8 cellular contexts compared by ENCODE assay signal in the genomic region with DNA sequence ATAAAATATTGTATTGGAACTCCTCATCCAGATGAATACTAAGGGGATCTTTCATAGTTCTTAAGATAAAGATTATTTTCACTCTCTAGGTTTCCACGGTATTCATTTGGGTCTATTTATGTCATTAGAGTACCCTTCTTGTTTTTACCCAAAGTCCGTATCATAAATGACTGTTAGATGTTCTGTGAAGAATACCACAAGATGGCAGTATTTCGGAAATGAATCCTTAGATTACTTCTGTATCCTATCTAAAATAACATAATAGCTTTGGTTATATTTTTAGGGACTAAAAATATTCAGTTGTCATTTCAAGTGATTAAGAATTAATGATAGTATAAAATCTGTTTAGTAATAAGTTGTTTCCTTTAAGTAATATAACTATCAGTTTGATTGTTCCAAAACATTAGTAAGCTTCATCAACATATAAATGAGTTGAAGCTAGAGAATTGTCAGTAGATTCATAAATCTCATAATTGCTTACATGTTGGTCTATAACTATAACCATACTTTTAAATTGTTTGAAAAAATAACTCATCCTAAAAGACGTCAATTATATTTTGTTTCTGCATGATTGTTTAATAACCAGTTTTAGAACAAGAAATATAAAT.
DNase-seq lines count a peak whose midpoint lies in the region; ATAC-seq and TF ChIP-seq lines count a peak whose summit lies in the region.

No MANE protein-coding gene starts in this region.

- H3K27me3 ChIP-seq in colonic mucosa = no peaks in the 10 kb centered on the region

- TF ChIP-seq CTCF in colonic mucosa (IDR thresholded peaks at IDR 0.05) = no peak

- H3K9ac ChIP-seq in colonic mucosa (ENCODE audit: low read depth in 2 of 2, low read length in 2 of 2) = no peak overlapping the region

- peak; percentile 66 for DNase-seq in NCI-H82 (lab: John Stamatoyannopoulos, UW)
- DNase-seq in dedifferentiated amniotic fluid mesenchymal stem cell (ENCODE audit: extremely low spot score) = peak; percentile 65
- peak; percentile 10 for DNase-seq in non-pigmented ciliary epithelial cell (ENCODE audit: low read depth)
- no peak for DNase-seq in colonic mucosa
- DNase-seq in NCI-H774 (lab: John Stamatoyannopoulos, UW) = no peak

- no peak overlapping the region for H3K4me3 ChIP-seq in colonic mucosa

- no peaks in the 10 kb centered on the region for H3K9me3 ChIP-seq in colonic mucosa

- intact Hi-C loops in colonic mucosa (cut with DNase I) = loop anchor here (10.0 kb wide), 1 partner anchor 339 kb away; a partner anchor contains a TSS

- no peaks in the 10 kb centered on the region for H3K4me1 ChIP-seq in colonic mucosa

- no peaks in the 10 kb centered on the region for H3K36me3 ChIP-seq in colonic mucosa

- H3K27ac ChIP-seq in colonic mucosa = no peak overlapping the region

- peak; percentile 87 for ATAC-seq in GM18868 (IDR thresholded peaks at IDR 0.05; ENCODE audit: unreplicated experiment)
- peak; percentile 81 for ATAC-seq in HG03378 (IDR thresholded peaks at IDR 0.05; ENCODE audit: unreplicated experiment)
- no peak for ATAC-seq in GM21717 (IDR thresholded peaks at IDR 0.05; ENCODE audit: unreplicated experiment)

Comparison
In these comparisons a context has a peak if more than half of its experiments do, and no peak if none do; other contexts are left out.
1. DNase-seq: peak in NCI-H82 (single experiment), dedifferentiated amniotic fluid mesenchymal stem cell (single experiment) and non-pigmented ciliary epithelial cell (single experiment); none in colonic mucosa (single experiment) and NCI-H774 (single experiment).